ENCODE assay signal across 8 cellular contexts in the genomic region with DNA sequence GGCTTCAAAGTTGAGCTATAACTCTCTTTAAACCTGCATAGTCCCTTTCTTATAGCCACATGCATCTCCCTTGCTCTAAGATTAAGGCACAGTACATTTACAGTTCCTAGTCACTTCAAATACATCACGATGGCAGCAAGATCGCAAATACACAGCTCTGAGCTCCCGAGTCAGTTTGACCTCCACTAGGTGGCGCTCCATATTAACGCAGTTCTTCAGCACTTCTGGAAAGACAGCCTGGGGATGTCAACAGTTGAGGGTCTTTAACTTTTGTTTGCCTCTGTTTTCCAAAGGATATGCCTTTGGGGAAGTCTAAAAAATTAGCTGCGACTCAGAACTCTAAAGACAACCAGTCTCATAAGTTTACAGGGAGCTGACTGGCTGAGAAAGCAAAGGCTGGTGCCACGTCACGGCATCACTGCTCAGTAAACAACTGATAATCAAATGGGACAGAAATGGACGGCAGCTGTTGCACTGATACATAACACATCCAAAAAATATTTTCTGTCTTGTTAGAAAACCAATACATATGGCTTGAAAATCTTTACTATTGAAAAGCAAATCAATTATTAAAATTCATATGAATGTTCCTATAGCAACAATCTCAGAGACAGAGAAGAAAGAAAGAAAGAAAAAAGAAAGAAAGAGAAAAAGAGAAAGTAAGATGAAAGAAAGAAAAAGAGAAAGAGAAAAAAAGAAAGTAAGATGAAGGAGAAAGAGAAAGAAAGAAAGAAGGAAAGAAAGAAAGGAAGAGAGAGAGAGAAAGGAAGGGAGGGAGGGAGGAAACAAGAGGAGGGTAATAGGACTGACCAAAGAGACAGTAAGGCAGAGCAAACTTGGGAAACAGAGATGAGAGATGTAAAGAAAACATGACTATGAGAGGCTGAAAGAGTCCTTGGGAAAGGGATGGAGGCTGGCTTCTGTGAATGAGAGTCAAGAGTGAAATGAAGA.
A peak's percentile ranks its signal among the peaks of the same experiment; 100 is the strongest.
DNase-seq lines count a peak whose midpoint lies in the region; ATAC-seq and TF ChIP-seq lines count a peak whose summit lies in the region.

No MANE protein-coding gene starts in this region.

- TF ChIP-seq CTCF in fibroblast of lung (conservative IDR thresholded peaks at IDR 0.05 in 1 of 2, IDR thresholded peaks at IDR 0.05 in 1 of 2; ENCODE audit: low read depth in 1 of 2, low read length in 2 of 2) (peak; percentile 67 to 74), nephron progenitor cell (IDR thresholded peaks at IDR 0.05) (peak; percentile 78)

- H3K36me3 Mint-ChIP-seq in activated CD4-positive, alpha-beta T cell treated with anti-CD3 and anti-CD28 coated beads for 36 hours (ENCODE audit: low read depth) = no peaks in the 10 kb centered on the region
- no peaks in the 10 kb centered on the region for H3K36me3 Mint-ChIP-seq in nephron progenitor cell (ENCODE audit: low read depth)

- H3K79me2 ChIP-seq in fibroblast of lung (ENCODE audit: control insufficient read depth, insufficient read depth, low read length) = no peaks in the 10 kb centered on the region

- no peak overlapping the region for H3K4me2 ChIP-seq in fibroblast of lung (ENCODE audit: extremely low read depth, insufficient read depth, low read length)

- no peaks in the 10 kb centered on the region for H3K9me3 ChIP-seq in fibroblast of lung (ENCODE audit: control insufficient read depth, insufficient read depth, low read depth, low read length)

- H3K36me3 ChIP-seq in fibroblast of lung (ENCODE audit: control insufficient read depth, insufficient read depth, low read length) = no peaks in the 10 kb centered on the region

- ATAC-seq in activated CD4-positive, alpha-beta T cell treated with anti-CD3 and anti-CD28 coated beads for 36 hours = peak; percentile 33
- ATAC-seq in GM21529 (IDR thresholded peaks at IDR 0.05; ENCODE audit: unreplicated experiment) (peak; percentile 81), HG03045 (IDR thresholded peaks at IDR 0.05; ENCODE audit: unreplicated experiment) (no peak)

- POLR2A ChIA-PET in activated CD4-positive, alpha-beta T cell treated with anti-CD3 and anti-CD28 coated beads for 36 hours (lab: Charles Lee) = no interaction called here

- CTCF ChIA-PET in activated CD4-positive, alpha-beta T cell treated with anti-CD3 and anti-CD28 coated beads for 36 hours (lab: Charles Lee) = interaction anchor here (0.5 to 1.8 kb wide), 12 partner anchors 8 to 181 kb away, joined by 3 to 6 read pairs (median 3); no protein-coding TSS in a partner anchor

- H3K27me3 ChIP-seq in fibroblast of lung (ENCODE audit: control insufficient read depth, insufficient read depth, low read length) = no peaks in the 10 kb centered on the region

- no peak overlapping the region for H3K4me3 Mint-ChIP-seq in activated CD4-positive, alpha-beta T cell treated with anti-CD3 and anti-CD28 coated beads for 36 hours
- no peak overlapping the region for H3K4me3 Mint-ChIP-seq in nephron progenitor cell

- H3K27ac ChIP-seq in fibroblast of lung (ENCODE audit: insufficient read depth, low read length) = no peak overlapping the region

- no peaks in the 10 kb centered on the region for H4K20me1 ChIP-seq in fibroblast of lung (ENCODE audit: control insufficient read depth, extremely low read depth, insufficient read depth, low read length)

- peak; percentile 63 for DNase-seq in activated CD4-positive, alpha-beta T cell treated with anti-CD3 and anti-CD28 coated beads for 36 hours
- DNase-seq in activated CD4-positive, alpha-beta T cell treated with anti-CD3 and anti-CD28 coated beads, Interleukin-2, amount 50 U/mL, for 1 hour = no peak
- peak; percentile 45 for DNase-seq in KBM-7
- peak; percentile 43 for DNase-seq in SKM-1 treated with dmso at 0.1 percent for 144 hours (lab: John Stamatoyannopoulos, UW; ENCODE audit: unreplicated experiment)
- peak; percentile 19 to 60 for DNase-seq in fibroblast of lung (ENCODE audit: low read depth in 2 of 2)
- DNase-seq in nephron progenitor cell = peak; percentile 76

- no peaks in the 10 kb centered on the region for H3K4me1 ChIP-seq in fibroblast of lung (ENCODE audit: control insufficient read depth, extremely low read depth, insufficient read depth, low read length)

- in situ Hi-C loops in KBM-7 (cut with MboI; ENCODE audit: low pct_unique_long_range_greater_than_20kb, low sequenced_read_pairs) = no loop called here

- peak overlapping the region in 1 of 4 experiments; percentile 23 for H3K4me3 ChIP-seq in fibroblast of lung (replicated peaks in 1 of 4; ENCODE audit: control extremely low read depth in 1 of 4, insufficient read depth in 1 of 4, low read depth in 3 of 4, low read length in 4 of 4)

- no peaks in the 10 kb centered on the region for H3K4me1 Mint-ChIP-seq in activated CD4-positive, alpha-beta T cell treated with anti-CD3 and anti-CD28 coated beads for 36 hours
- no peaks in the 10 kb centered on the region for H3K4me1 Mint-ChIP-seq in nephron progenitor cell

- no peak overlapping the region for H3K9ac ChIP-seq in fibroblast of lung (ENCODE audit: insufficient read depth, low read length)

- no peaks in the 10 kb centered on the region for H3K9me3 Mint-ChIP-seq in activated CD4-positive, alpha-beta T cell treated with anti-CD3 and anti-CD28 coated beads for 36 hours (ENCODE audit: low read depth)
- H3K9me3 Mint-ChIP-seq in nephron progenitor cell = no peaks in the 10 kb centered on the region

- H3K27ac Mint-ChIP-seq in activated CD4-positive, alpha-beta T cell treated with anti-CD3 and anti-CD28 coated beads for 36 hours = no peak overlapping the region
- no peak overlapping the region for H3K27ac Mint-ChIP-seq in nephron progenitor cell

- intact Hi-C loops in activated CD4-positive, alpha-beta T cell treated with anti-CD3 and anti-CD28 coated beads for 36 hours (cut with DNase I, micrococcal nuclease) = loop anchor here in 1 of 2 experiments (10.0 kb wide), 1 partner anchor 1839 kb away; no protein-coding TSS in a partner anchor

- H3K27me3 Mint-ChIP-seq in activated CD4-positive, alpha-beta T cell treated with anti-CD3 and anti-CD28 coated beads for 36 hours = peaks cover 4% of the 10 kb centered on the region
- H3K27me3 Mint-ChIP-seq in nephron progenitor cell (ENCODE audit: low read depth, poor library complexity) = peaks cover 9% of the 10 kb centered on the region

- no peak overlapping the region for H2AFZ ChIP-seq in fibroblast of lung (ENCODE audit: low read length)
